16 cellular contexts compared by ENCODE assay signal in the genomic region with DNA sequence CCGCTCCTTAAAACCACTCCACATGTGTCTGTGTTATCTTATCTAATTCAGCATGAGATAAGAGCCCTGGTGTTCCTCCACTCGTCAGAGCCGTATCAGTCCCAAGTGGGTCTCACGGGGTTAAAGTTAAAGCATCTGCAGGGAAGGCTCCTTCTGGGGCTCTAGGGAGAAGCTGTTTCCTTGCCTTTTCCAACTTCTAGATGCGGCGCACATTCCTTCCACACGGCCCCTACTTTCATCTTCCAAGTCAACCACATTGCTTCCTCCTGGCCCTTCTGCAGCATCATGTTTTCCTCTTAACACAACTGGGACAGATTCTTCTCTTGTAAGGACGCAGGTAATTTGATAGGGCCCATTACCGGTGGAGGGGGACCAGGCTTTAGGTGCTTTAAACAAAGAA.
A peak's percentile ranks its signal among the peaks of the same experiment; 100 is the strongest.
DNase-seq lines count a peak whose midpoint lies in the region; ATAC-seq and TF ChIP-seq lines count a peak whose summit lies in the region.
"Had no signal": no experiment of that assay in that cellular context is flagged by ENCODE, and none has a peak within 500 bp of the region (broad histone marks: within the 10 kb centered on the region; RNA-seq: fewer than 3 reads in every experiment).

No MANE protein-coding gene starts in this region.

- H3K27ac ChIP-seq in left ventricle myocardium inferior (replicated peaks) (no peak overlapping the region), PC-9 (no peak overlapping the region), left lung (no peak overlapping the region)
- H3K27ac ChIP-seq: KMS-11, SK-N-MC had no signal

- H3K9me3 ChIP-seq in left ventricle myocardium inferior (replicated peaks) (peaks cover 4% of the 10 kb centered on the region), PC-9 (ENCODE audit: insufficient read depth, low read depth) (no peaks in the 10 kb centered on the region), left lung (peaks cover 0 to 2% of the 10 kb centered on the region in 2 donors)

- BruUV-seq in PC-9 (replicated peaks; lab: Mats Ljungman, UMichigan) = no TSS peak

- no peak overlapping the region for H3K4me3 ChIP-seq in left ventricle myocardium inferior
- H3K4me3 ChIP-seq in PC-9 = no peak overlapping the region
- H3K4me3 ChIP-seq in left lung = no peak overlapping the region
- H3K4me3 ChIP-seq: GM12878, SK-N-MC had no signal

- intact Hi-C loops in left ventricle myocardium inferior (cut with micrococcal nuclease) = no loop called here
- intact Hi-C loops in Right ventricle myocardium superior (cut with DNase I) = no loop called here
- intact Hi-C loops in PC-9 (cut with micrococcal nuclease; ENCODE audit: unreplicated experiment) = no loop called here
- intact Hi-C loops in left lung (cut with DNase I) = no loop called here

- TF ChIP-seq CTCF in left ventricle myocardium inferior (IDR thresholded peaks at IDR 0.05; ENCODE audit: borderline replicate concordance) (peak; percentile 26), PC-9 (conservative IDR thresholded peaks at IDR 0.05) (0 out of 2 replicates have a peak, but pooled peaks have one; percentile 27), left lung (IDR thresholded peaks at IDR 0.05) (no peak)

- ATAC-seq in Right ventricle myocardium superior (ENCODE audit: poor library complexity) = no peak
- ATAC-seq in left lung = peak; percentile 32
- no peak for ATAC-seq in HG03565 (IDR thresholded peaks at IDR 0.05; ENCODE audit: unreplicated experiment)
- ATAC-seq: GM12878 had no signal

- H3K4me2 ChIP-seq in PC-9 = no peak overlapping the region
- H3K4me2 ChIP-seq: KMS-11 had no signal

- H3K36me3 ChIP-seq in left ventricle myocardium inferior (no peaks in the 10 kb centered on the region), PC-9 (ENCODE audit: low read depth) (no peaks in the 10 kb centered on the region), left lung (no peaks in the 10 kb centered on the region)

- POLR2A ChIA-PET in PC-9 (lab: Charles Lee; ENCODE audit: unreplicated experiment) = no interaction called here

- H4K20me1 ChIP-seq in PC-9 (ENCODE audit: insufficient read depth) = no peaks in the 10 kb centered on the region

- DNase-seq in left ventricle myocardium inferior (no peak), Right ventricle myocardium superior (no peak), PC-9 (no peak), left lung (no peak), DMS153 (lab: John Stamatoyannopoulos, UW) (no peak), NCI-H1105 treated with DMSO at 0.1 percent for 48 hours (lab: John Stamatoyannopoulos, UW) (no peak), DMS79 treated with DMSO at 0.1 percent for 48 hours (lab: John Stamatoyannopoulos, UW) (no peak)
- DNase-seq: C1 segment of cervical spinal cord, HFFc6, NCI-H2081, NCI-H226, NCI-H526 had no signal

- H3F3A ChIP-seq in PC-9 (ENCODE audit: insufficient read depth, low read depth) = no peaks in the 10 kb centered on the region

- CTCF ChIA-PET in PC-9 (lab: Charles Lee) = no interaction called here

- H3K4me1 ChIP-seq in left ventricle myocardium inferior = no peaks in the 10 kb centered on the region
- no peaks in the 10 kb centered on the region for H3K4me1 ChIP-seq in PC-9 (replicated peaks; ENCODE audit: insufficient read depth)
- H3K4me1 ChIP-seq in left lung = no peaks in the 10 kb centered on the region

- H3K27me3 ChIP-seq in left ventricle myocardium inferior (ENCODE audit: low read depth) = peaks cover 5% of the 10 kb centered on the region
- peaks cover 24% of the 10 kb centered on the region for H3K27me3 ChIP-seq in PC-9 (ENCODE audit: insufficient read depth, low read depth)
- no peaks in the 10 kb centered on the region for H3K27me3 ChIP-seq in left lung

- H3K9me2 ChIP-seq in PC-9 (ENCODE audit: insufficient read depth) = peaks cover under 1% of the 10 kb centered on the region

- no peak overlapping the region for H2AFZ ChIP-seq in PC-9

- H3K79me2 ChIP-seq in PC-9 (ENCODE audit: low read depth) = no peaks in the 10 kb centered on the region

Comparison
In these comparisons a context has a peak if more than half of its experiments do, and no peak if none do; other contexts are left out.
1. CTCF ChIP-seq: peak in left ventricle myocardium inferior (single experiment) and PC-9 (single experiment); none in left lung (0 of 2).